20 cellular contexts compared by ENCODE assay signal in the genomic region with DNA sequence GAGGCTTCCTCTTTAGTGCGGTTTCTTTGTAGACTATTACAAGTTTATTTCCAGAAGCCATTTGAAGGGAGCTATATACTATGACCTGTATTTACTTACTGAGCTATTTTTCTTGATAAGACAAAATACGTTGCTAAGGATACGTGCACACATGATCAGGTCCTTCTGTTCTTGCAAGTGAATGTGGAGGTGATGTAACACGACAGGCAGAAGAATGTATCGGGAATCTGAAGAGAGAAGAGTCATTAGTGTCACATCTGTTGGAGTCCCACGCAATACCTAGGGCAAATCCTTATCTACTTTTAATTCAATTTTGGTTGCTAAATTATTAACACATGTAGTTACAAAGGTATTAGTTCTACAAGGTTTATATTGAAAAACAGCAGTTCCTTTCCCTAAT.
DNase-seq lines count a peak whose midpoint lies in the region; ATAC-seq, FAIRE-seq and TF ChIP-seq lines count a peak whose summit lies in the region.
"Had no signal": no experiment of that assay in that cellular context is flagged by ENCODE, and none has a peak within 500 bp of the region (broad histone marks: within the 10 kb centered on the region; RNA-seq: fewer than 3 reads in every experiment).

No MANE protein-coding gene starts in this region.

- H3K27me3 ChIP-seq in hepatocyte (no peaks in the 10 kb centered on the region), pancreas (no peaks in the 10 kb centered on the region), mammary epithelial cell (ENCODE audit: insufficient read depth, low read length) (no peaks in the 10 kb centered on the region)
- H3K27me3 ChIP-seq: BE2C had no signal

- no peaks in the 10 kb centered on the region for H4K20me1 ChIP-seq in hepatocyte (ENCODE audit: insufficient read depth, poor library complexity, severe bottlenecking)
- no peaks in the 10 kb centered on the region for H4K20me1 ChIP-seq in mammary epithelial cell (ENCODE audit: insufficient read depth, low read length)

- H3K79me2 ChIP-seq in hepatocyte, result no peaks in the 10 kb centered on the region
- no peaks in the 10 kb centered on the region for H3K79me2 ChIP-seq in mammary epithelial cell (ENCODE audit: insufficient read depth, low read length)

- TF ChIP-seq CTCF in hepatocyte (IDR thresholded peaks at IDR 0.05; ENCODE audit: poor library complexity), result no peak
- TF ChIP-seq CTCF in pancreas (IDR thresholded peaks at IDR 0.05), result no peak
- no peak for TF ChIP-seq CTCF in mammary epithelial cell (conservative IDR thresholded peaks at IDR 0.05 in 1 of 2, IDR thresholded peaks at IDR 0.05 in 1 of 2; ENCODE audit: extremely low read depth in 1 of 2, insufficient read depth in 1 of 2, low read depth in 1 of 2, low read length in 2 of 2)

- H3K9me3 Mint-ChIP-seq in T-helper 2 cell treated with Interferon-gamma antibody and Interleukin-4, amounts not matched to agents 5 μg/mL and 100 μg/mL, for 36 hours, result no peaks in the 10 kb centered on the region
- H3K9me3 Mint-ChIP-seq: GM23338 had no signal

- no peaks in the 10 kb centered on the region for H3K27me3 Mint-ChIP-seq in T-helper 2 cell treated with Interferon-gamma antibody and Interleukin-4, amounts not matched to agents 5 μg/mL and 100 μg/mL, for 36 hours (ENCODE audit: low read depth)
- H3K27me3 Mint-ChIP-seq: CD4-positive, CD25-positive, alpha-beta regulatory T cell had no signal

- BruUV-seq in mammary epithelial cell (replicated peaks; lab: Mats Ljungman, UMichigan), result no TSS peak

- H3K4me1 ChIP-seq in hepatocyte (ENCODE audit: insufficient read depth) (peaks cover 13% of the 10 kb centered on the region), pancreas (no peaks in the 10 kb centered on the region), mammary epithelial cell (ENCODE audit: insufficient read depth, low read length) (no peaks in the 10 kb centered on the region)

- ATAC-seq in SK-N-SH treated with all-trans-retinoic acid at 6 μM for 48 hours, result no peak; the same call in 1 of the 3 replicates
- ATAC-seq in pancreas, result peak; percentile 60 to 81 (median 70)
- ATAC-seq: GM23338 had no signal

- CTCF ChIA-PET in mammary epithelial cell (lab: Charles Lee; ENCODE audit: low non-redundant PET), result no interaction called here

- dilution Hi-C loops in mammary epithelial cell (cut with HindIII; ENCODE audit: low sequenced_read_pairs), result no loop called here

- H3K4me3 ChIP-seq in hepatocyte (no peak overlapping the region), pancreas (no peak overlapping the region), mammary epithelial cell (replicated peaks in 1 of 3; ENCODE audit: insufficient read depth in 1 of 3, low read depth in 2 of 3, low read length in 3 of 3) (no peak overlapping the region)
- H3K4me3 ChIP-seq: GM23338 had no signal

- no peak overlapping the region for H3K27ac Mint-ChIP-seq in T-helper 2 cell treated with Interferon-gamma antibody and Interleukin-4, amounts not matched to agents 5 μg/mL and 100 μg/mL, for 36 hours
- H3K27ac Mint-ChIP-seq: CD4-positive, CD25-positive, alpha-beta regulatory T cell; CD8-positive, alpha-beta memory T cell; GM23338 had no signal

- no peaks in the 10 kb centered on the region for H3K9me2 ChIP-seq in hepatocyte (replicated peaks; ENCODE audit: insufficient read depth)

- in situ Hi-C loops in mammary epithelial cell (cut with MboI; ENCODE audit: low sequenced_read_pairs in 2 of 2), result loop anchor here in 1 of 2 donors (5.0 kb wide), 1 partner anchor 80 kb away; no protein-coding TSS in a partner anchor

- H3K4me2 ChIP-seq in hepatocyte (no peak overlapping the region), mammary epithelial cell (ENCODE audit: insufficient read depth, low read depth, low read length) (no peak overlapping the region)
- H3K4me2 ChIP-seq: GM23338 had no signal

- intact Hi-C loops in pancreas (cut with DNase I), result loop anchor here in 1 of 3 donors (10.0 kb wide), 1 partner anchor 72 kb away; no protein-coding TSS in a partner anchor
- intact Hi-C loops in mammary epithelial cell (cut with micrococcal nuclease), result no loop called here

- no peak overlapping the region for H3K4me3 Mint-ChIP-seq in T-helper 2 cell treated with Interferon-gamma antibody and Interleukin-4, amounts not matched to agents 5 μg/mL and 100 μg/mL, for 36 hours
- H3K4me3 Mint-ChIP-seq: CD4-positive, CD25-positive, alpha-beta regulatory T cell; CD8-positive, alpha-beta memory T cell; GM23338 had no signal

- H3K27ac ChIP-seq in hepatocyte, result peak overlapping the region; percentile 69
- H3K27ac ChIP-seq in pancreas, result no peak overlapping the region
- H3K27ac ChIP-seq in mammary epithelial cell (ENCODE audit: insufficient read depth, low read depth, low read length), result no peak overlapping the region
- H3K27ac ChIP-seq: HL-60 had no signal

- WGBS in hepatocyte (ENCODE audit: low lambda C conversion rate, missing lambda C conversion rate), result 68% methylated on average over 6 of the region's 6 CpGs
- WGBS in pancreas, 2 donors, result 34 to 39% methylated on average over 6 of the region's 6 CpGs
- WGBS in mammary epithelial cell (ENCODE audit: low coverage, missing lambda C conversion rate), result 100% methylated on average over 6 of the region's 6 CpGs

- H3K9me3 ChIP-seq in hepatocyte (ENCODE audit: low read depth) (no peaks in the 10 kb centered on the region), pancreas (no peaks in the 10 kb centered on the region), mammary epithelial cell (replicated peaks; ENCODE audit: insufficient read depth, low read length) (peaks cover 3% of the 10 kb centered on the region)
- H3K9me3 ChIP-seq: BE2C had no signal

- no peaks in the 10 kb centered on the region for H3K36me3 ChIP-seq in hepatocyte (replicated peaks; ENCODE audit: insufficient read depth, low read depth)
- H3K36me3 ChIP-seq in pancreas, result no peaks in the 10 kb centered on the region
- H3K36me3 ChIP-seq in mammary epithelial cell (ENCODE audit: insufficient read depth, low read length), result no peaks in the 10 kb centered on the region
- H3K36me3 ChIP-seq: BE2C had no signal

- no peak for FAIRE-seq in pancreas (lab: Jason Lieb, UNC)
- FAIRE-seq: G401.6, GM12891, GM19239, H54 had no signal

- H3K36me3 Mint-ChIP-seq in T-helper 2 cell treated with Interferon-gamma antibody and Interleukin-4, amounts not matched to agents 5 μg/mL and 100 μg/mL, for 36 hours (ENCODE audit: low read depth), result no peaks in the 10 kb centered on the region
- H3K36me3 Mint-ChIP-seq: CD4-positive, CD25-positive, alpha-beta regulatory T cell; CD8-positive, alpha-beta memory T cell had no signal

- H2AFZ ChIP-seq in hepatocyte (no peak overlapping the region), mammary epithelial cell (ENCODE audit: low read depth, low read length) (no peak overlapping the region)
- H2AFZ ChIP-seq: GM23338 had no signal

- no peaks in the 10 kb centered on the region for H3K4me1 Mint-ChIP-seq in T-helper 2 cell treated with Interferon-gamma antibody and Interleukin-4, amounts not matched to agents 5 μg/mL and 100 μg/mL, for 36 hours (ENCODE audit: low read depth)
- H3K4me1 Mint-ChIP-seq: CD4-positive, CD25-positive, alpha-beta regulatory T cell had no signal

- DNase-seq in Ammon's horn (ENCODE audit: low spot score) (peak; percentile 30), hepatocyte (ENCODE audit: low spot score) (peak; percentile 59), pancreas (no peak), mammary epithelial cell (no peak), HK-2 (ENCODE audit: unreplicated experiment) (no peak)
- DNase-seq in T-helper 2 cell treated with Interferon-gamma antibody and Interleukin-4, amounts not matched to agents 5 μg/mL and 100 μg/mL, for 36 hours (ENCODE audit: low spot score), result no peak
- DNase-seq: BE2C; C1 segment of cervical spinal cord; CD4-positive, CD25-positive, alpha-beta regulatory T cell; CD8-positive, alpha-beta memory T cell; COR-L47; HCEC 1CT; IMR-90 had no signal

- no peak overlapping the region for H3K9ac ChIP-seq in mammary epithelial cell (ENCODE audit: insufficient read depth, low read length)

TF ChIP-seq in SK-N-SH treated with all-trans-retinoic acid at 6 μM for 48 hours, 23 proteins besides CTCF, POLR2A, EP300 and RAD21 (continues in another document):
- TF ChIP-seq, protein P1, sequence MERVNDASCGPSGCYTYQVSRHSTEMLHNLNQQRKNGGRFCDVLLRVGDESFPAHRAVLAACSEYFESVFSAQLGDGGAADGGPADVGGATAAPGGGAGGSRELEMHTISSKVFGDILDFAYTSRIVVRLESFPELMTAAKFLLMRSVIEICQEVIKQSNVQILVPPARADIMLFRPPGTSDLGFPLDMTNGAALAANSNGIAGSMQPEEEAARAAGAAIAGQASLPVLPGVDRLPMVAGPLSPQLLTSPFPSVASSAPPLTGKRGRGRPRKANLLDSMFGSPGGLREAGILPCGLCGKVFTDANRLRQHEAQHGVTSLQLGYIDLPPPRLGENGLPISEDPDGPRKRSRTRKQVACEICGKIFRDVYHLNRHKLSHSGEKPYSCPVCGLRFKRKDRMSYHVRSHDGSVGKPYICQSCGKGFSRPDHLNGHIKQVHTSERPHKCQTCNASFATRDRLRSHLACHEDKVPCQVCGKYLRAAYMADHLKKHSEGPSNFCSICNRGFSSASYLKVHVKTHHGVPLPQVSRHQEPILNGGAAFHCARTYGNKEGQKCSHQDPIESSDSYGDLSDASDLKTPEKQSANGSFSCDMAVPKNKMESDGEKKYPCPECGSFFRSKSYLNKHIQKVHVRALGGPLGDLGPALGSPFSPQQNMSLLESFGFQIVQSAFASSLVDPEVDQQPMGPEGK (CRISPR knock-in tag; IDR thresholded peaks at IDR 0.05; ENCODE audit: borderline replicate concordance), result no peak
- TF ChIP-seq SNAI2 (CRISPR knock-in tag; IDR thresholded peaks at IDR 0.05) (no peak), ZNF70 (CRISPR knock-in tag; IDR thresholded peaks at IDR 0.05) (peak; percentile 50), ISL1 (CRISPR knock-in tag; IDR thresholded peaks at IDR 0.05) (no peak)

Comparison
In these comparisons a context has a peak if more than half of its experiments do, and no peak if none do; other contexts are left out.
1. DNase-seq: peak in Ammon's horn (single experiment) and hepatocyte (single experiment); none in pancreas (0 of 6), mammary epithelial cell (single experiment), T-helper 2 cell treated with Interferon-gamma antibody and Interleukin-4, amounts not matched to agents 5 μg/mL and 100 μg/mL, for 36 hours (single experiment) and HK-2 (single experiment).